10 cellular contexts compared by ENCODE assay signal in the genomic region with DNA sequence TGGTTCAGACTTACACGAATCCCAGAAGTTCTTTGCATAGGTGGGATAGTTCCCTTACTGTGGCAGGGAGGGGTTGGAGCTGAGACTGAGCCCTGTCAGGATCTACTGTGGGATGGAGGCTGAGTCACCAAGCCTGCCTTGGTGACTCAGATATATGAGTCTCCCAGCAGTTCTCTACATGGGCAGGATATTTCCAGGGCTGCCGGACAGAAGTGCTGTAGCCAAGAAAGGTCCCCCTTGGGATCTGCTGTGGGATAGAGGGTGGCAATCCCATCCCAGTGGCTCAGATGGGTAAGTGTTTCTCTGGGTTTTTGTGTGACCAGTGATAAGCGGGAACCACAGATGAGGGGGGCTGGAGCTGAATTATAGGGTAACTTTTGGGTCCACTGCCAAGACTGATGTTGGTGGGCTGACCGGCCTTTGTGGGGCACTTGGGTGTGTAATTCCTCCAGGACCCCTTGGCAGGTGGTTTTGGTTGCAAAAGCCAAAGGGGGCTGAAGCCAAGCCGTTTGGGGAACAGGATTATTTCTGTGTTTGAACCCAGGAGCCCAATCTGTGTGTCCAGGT. TPM values are rescaled to one million over a fixed set of nuclear protein-coding genes. Genes with fewer than 3 reads are reported as not detected.
DNase-seq lines count a peak whose midpoint lies in the region; ATAC-seq and TF ChIP-seq lines count a peak whose summit lies in the region.
"Had no signal": no experiment of that assay in that cellular context is flagged by ENCODE, and none has a peak within 500 bp of the region (broad histone marks: within the 10 kb centered on the region; RNA-seq: fewer than 3 reads in every experiment).

No MANE protein-coding gene starts in this region.

- peak; percentile 38 for DNase-seq in COLO829 (ENCODE audit: low spot score)
- peak; percentile 91 for DNase-seq in M059J (ENCODE audit: low read depth)
- no peak for DNase-seq in chondrocyte (ENCODE audit: low spot score)
- DNase-seq in mucosa of descending colon = no peak
- no peak for DNase-seq in NCI-H1417 treated with DMSO at 0.1 percent for 48 hours (lab: John Stamatoyannopoulos, UW)
- no peak for DNase-seq in UCSD-AML1 (lab: John Stamatoyannopoulos, UW; ENCODE audit: unreplicated experiment)
- no peak for DNase-seq in esophagus squamous epithelium (lab: John Stamatoyannopoulos, UW)
- DNase-seq: KG1, posterior cingulate gyrus had no signal

- ATAC-seq in mucosa of descending colon (peak; percentile 25), HG02981 (IDR thresholded peaks at IDR 0.05; ENCODE audit: unreplicated experiment) (no peak)

- no peaks in the 10 kb centered on the region for H3K4me1 ChIP-seq in mucosa of descending colon (ENCODE audit: low read depth)
- no peaks in the 10 kb centered on the region for H3K4me1 ChIP-seq in esophagus squamous epithelium

- WGBS in esophagus squamous epithelium, 2 donors = 40 to 62% methylated on average over 2 to 4 of the region's 5 CpGs

- H3K4me1 Mint-ChIP-seq in chondrocyte (ENCODE audit: low read depth) = peaks cover 27% of the 10 kb centered on the region

- H3K4me3 ChIP-seq in mucosa of descending colon (no peak overlapping the region), esophagus squamous epithelium (no peak overlapping the region)

- peak overlapping the region; percentile 78 for H3K27ac Mint-ChIP-seq in chondrocyte (ENCODE audit: unreplicated experiment)

- TF ChIP-seq POLR2A in esophagus squamous epithelium (IDR thresholded peaks at IDR 0.05) = no peak

- no peaks in the 10 kb centered on the region for H3K36me3 ChIP-seq in mucosa of descending colon (ENCODE audit: low read depth)
- no peaks in the 10 kb centered on the region for H3K36me3 ChIP-seq in esophagus squamous epithelium

- H3K27me3 Mint-ChIP-seq in chondrocyte (ENCODE audit: low read depth) = no peaks in the 10 kb centered on the region

- TF ChIP-seq CTCF in chondrocyte (IDR thresholded peaks at IDR 0.05) = no peak
- TF ChIP-seq CTCF in mucosa of descending colon (IDR thresholded peaks at IDR 0.05) = no peak
- TF ChIP-seq CTCF in esophagus squamous epithelium (IDR thresholded peaks at IDR 0.05) = no peak

- no peak overlapping the region for H3K4me3 Mint-ChIP-seq in chondrocyte (ENCODE audit: unreplicated experiment)

- peaks cover 11% of the 10 kb centered on the region for H3K9me3 ChIP-seq in mucosa of descending colon
- no peaks in the 10 kb centered on the region for H3K9me3 ChIP-seq in esophagus squamous epithelium

- H3K27me3 ChIP-seq in esophagus squamous epithelium = no peaks in the 10 kb centered on the region

- H3K27ac ChIP-seq in esophagus squamous epithelium = no peak overlapping the region

- H3K36me3 Mint-ChIP-seq in chondrocyte (ENCODE audit: low read depth) = peaks cover 6% of the 10 kb centered on the region

- intact Hi-C loops in mucosa of descending colon (cut with DNase I, micrococcal nuclease) = no loop called here
- intact Hi-C loops in esophagus squamous epithelium (cut with DNase I) = no loop called here

- H3K9me3 Mint-ChIP-seq in chondrocyte (ENCODE audit: low read depth) = peaks cover 25% of the 10 kb centered on the region

RNA-seq across cellular contexts. Expression of gene XRCC4, which starts 18.7 kb away (rescaled TPM):
- 12.8 and 17.1 TPM in 2 replicates for total RNA-seq in M059J (2014; rRNA removed; shearing (Covaris generic))
- total RNA-seq in chondrocyte (4.2 to 5.8 TPM (median 5.5 TPM) in 3 replicates), mucosa of descending colon (1 to 10 TPM; 6.4 to 8.3 (median 8.1) TPM), esophagus squamous epithelium (10 to 100 TPM in 1 of 4 donors, 1 to 10 TPM in 3; 2.9 to 10.3 (median 7.4) TPM)

RNA-seq across cellular contexts. Expression of gene TMEM167A, which starts 18.9 kb away (rescaled TPM):
- 79.1 and 163 TPM in 2 replicates for total RNA-seq in M059J (2014; rRNA removed; shearing (Covaris generic))
- total RNA-seq in chondrocyte = 105 to 139 TPM (median 113 TPM) in 3 replicates
- 10 to 100 TPM; 59.9 to 75.1 (median 62.6) TPM for total RNA-seq in mucosa of descending colon
- 10 to 100 TPM; 17.8 to 46.0 (median 33.8) TPM for total RNA-seq in esophagus squamous epithelium

Comparison
In these comparisons a context has a peak if more than half of its experiments do, and no peak if none do; other contexts are left out.
1. DNase-seq: peak in COLO829 (single experiment) and M059J (single experiment); none in chondrocyte (single experiment), mucosa of descending colon (0 of 3), NCI-H1417 treated with DMSO at 0.1 percent for 48 hours (single experiment), UCSD-AML1 (single experiment) and esophagus squamous epithelium (single experiment).